1 cellular context compared by ENCODE assay signal in the genomic region with DNA sequence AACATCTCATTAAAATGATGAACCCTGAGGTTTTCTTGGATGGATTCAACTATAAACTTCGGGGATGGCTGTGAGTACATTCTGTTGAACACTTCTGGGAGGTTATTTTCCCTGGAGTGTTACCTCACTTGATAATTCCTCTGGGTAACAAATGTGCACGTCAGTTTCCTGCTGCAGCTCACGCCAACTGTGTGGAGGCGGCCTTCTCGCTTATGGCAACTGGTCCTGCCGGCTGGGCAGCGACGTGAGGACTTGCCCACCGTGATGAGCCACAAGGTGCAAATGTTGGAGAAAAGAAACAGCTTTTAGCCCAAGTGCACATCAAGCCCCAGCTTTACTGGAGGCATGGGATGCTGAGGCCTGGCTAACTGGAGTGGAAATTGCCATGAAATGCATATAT.
TF ChIP-seq lines count a peak whose summit lies in the region.

No MANE protein-coding gene starts in this region.

TF ChIP-seq in H1, 55 proteins besides CTCF, POLR2A, EP300 and RAD21 (continued from another document):
- TF ChIP-seq POU5F1 (IDR thresholded peaks at IDR 0.05; ENCODE audit: low read depth, low read length): no peak
- TF ChIP-seq ZNF274 (IDR thresholded peaks at IDR 0.05; ENCODE audit: borderline replicate concordance, extremely low read depth, low read length): no peak
- no peak for TF ChIP-seq KDM1A (IDR thresholded peaks at IDR 0.05; ENCODE audit: borderline replicate concordance, low read length)
